In the genomic region with DNA sequence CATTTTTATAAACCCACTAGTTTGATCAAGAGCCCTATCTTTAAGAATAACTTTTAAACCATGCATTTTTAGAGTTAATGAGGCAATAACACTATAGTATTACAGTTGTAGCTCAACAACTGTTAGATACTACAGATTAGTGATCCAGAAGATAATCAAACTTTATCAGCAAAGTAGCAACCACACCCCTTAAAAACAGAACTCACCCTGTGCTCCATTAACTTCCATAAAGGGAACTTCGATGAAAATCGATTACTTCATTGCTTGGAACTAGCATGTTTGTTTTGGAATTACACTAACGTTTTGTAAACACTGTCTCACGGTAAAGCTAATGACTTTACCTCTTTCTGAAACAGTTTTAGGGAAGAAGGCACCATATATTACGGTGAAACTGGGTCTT, we compare ENCODE assay signal across 8 cellular contexts. TPM values are rescaled to one million over a fixed set of nuclear protein-coding genes. Genes with fewer than 3 reads are reported as not detected.
DNase-seq lines count a peak whose midpoint lies in the region; ATAC-seq and TF ChIP-seq lines count a peak whose summit lies in the region.

No MANE protein-coding gene starts in this region.

- H3K27ac Mint-ChIP-seq in IgD-negative memory B cell = peak overlapping the region; percentile 93 to 98 (median 93)
- H3K27ac Mint-ChIP-seq in natural killer cell treated with Interleukin-12 subunit alpha and Interleukin-12 subunit beta and Interleukin-15 and Interleukin-18, amount 100 ng/mL, for 72 hours = peak overlapping the region; percentile 65 to 92

- peak overlapping the region; percentile 95 for H3K4me3 ChIP-seq in BJ (ENCODE audit: low read depth, low read length)
- H3K4me3 ChIP-seq in choroid plexus epithelial cell (ENCODE audit: low read depth, low read length) = peak overlapping the region; percentile 72

- H3K4me1 Mint-ChIP-seq in IgD-negative memory B cell = peaks cover 22 to 29% (median 29%) of the 10 kb centered on the region in 3 donors
- H3K4me1 Mint-ChIP-seq in natural killer cell treated with Interleukin-12 subunit alpha and Interleukin-12 subunit beta and Interleukin-15 and Interleukin-18, amount 100 ng/mL, for 72 hours (ENCODE audit: low read depth in 2 of 2) = peaks cover 26 to 36% of the 10 kb centered on the region in 2 donors

- CTCF ChIA-PET in BJ (lab: Yijun Ruan, JAX) = interaction anchor here (1.1 to 2.0 kb wide), 4 partner anchors 9 to 88 kb away, joined by 3 to 8 read pairs (median 4); no protein-coding TSS in a partner anchor

- no peak for DNase-seq in BJ (ENCODE audit: low read depth)
- no peak for DNase-seq in choroid plexus epithelial cell (ENCODE audit: low read depth)
- DNase-seq in natural killer cell treated with Interleukin-12 subunit alpha and Interleukin-12 subunit beta and Interleukin-15 and Interleukin-18, amount 100 ng/mL, for 72 hours (ENCODE audit: low spot score) = no peak
- DNase-seq in KG1 (lab: John Stamatoyannopoulos, UW) = no peak
- no peak for DNase-seq in stimulated activated CD4-positive, alpha-beta T cell treated with anti-CD3 and anti-CD28 coated beads, Interleukin-1b, Interleukin-23, amount 100 ng/mL, for 48 hours
- DNase-seq in mucosa of gallbladder (ENCODE audit: low spot score) = no peak

- H3K36me3 Mint-ChIP-seq in IgD-negative memory B cell = peaks cover 2% of the 10 kb centered on the region
- H3K36me3 Mint-ChIP-seq in natural killer cell treated with Interleukin-12 subunit alpha and Interleukin-12 subunit beta and Interleukin-15 and Interleukin-18, amount 100 ng/mL, for 72 hours = peaks cover 4% of the 10 kb centered on the region

- H3K27me3 Mint-ChIP-seq in IgD-negative memory B cell = no peaks in the 10 kb centered on the region
- H3K27me3 Mint-ChIP-seq in natural killer cell treated with Interleukin-12 subunit alpha and Interleukin-12 subunit beta and Interleukin-15 and Interleukin-18, amount 100 ng/mL, for 72 hours = no peaks in the 10 kb centered on the region

- no peaks in the 10 kb centered on the region for H3K36me3 ChIP-seq in BJ (ENCODE audit: control insufficient read depth, insufficient read depth, low read length)

- no peaks in the 10 kb centered on the region for H3K9me3 Mint-ChIP-seq in IgD-negative memory B cell
- no peaks in the 10 kb centered on the region for H3K9me3 Mint-ChIP-seq in natural killer cell treated with Interleukin-12 subunit alpha and Interleukin-12 subunit beta and Interleukin-15 and Interleukin-18, amount 100 ng/mL, for 72 hours

- no peak for ATAC-seq in natural killer cell treated with Interleukin-12 subunit alpha and Interleukin-12 subunit beta and Interleukin-15 and Interleukin-18, amount 100 ng/mL, for 72 hours
- ATAC-seq in HG02623 (IDR thresholded peaks at IDR 0.05; ENCODE audit: unreplicated experiment) = no peak

- TF ChIP-seq CTCF in BJ (IDR thresholded peaks at IDR 0.05; ENCODE audit: insufficient read depth, low read depth, low read length) = no peak
- TF ChIP-seq CTCF in choroid plexus epithelial cell (conservative IDR thresholded peaks at IDR 0.05; ENCODE audit: low read depth, low read length) = no peak

- POLR2A ChIA-PET in BJ (lab: Charles Lee) = no interaction called here

- peak overlapping the region; percentile 96 to 100 (median 99) for H3K4me3 Mint-ChIP-seq in IgD-negative memory B cell
- H3K4me3 Mint-ChIP-seq in natural killer cell treated with Interleukin-12 subunit alpha and Interleukin-12 subunit beta and Interleukin-15 and Interleukin-18, amount 100 ng/mL, for 72 hours = peak overlapping the region; percentile 97

- no peaks in the 10 kb centered on the region; the same call in none of the 2 replicates for H3K27me3 ChIP-seq in BJ (ENCODE audit: control insufficient read depth, insufficient read depth, low read length)

RNA-seq across cellular contexts. Expression of a gene that starts 1.4 kb away (rescaled TPM):
- polyA plus RNA-seq in BJ (2011; rRNA removed) (8.9 and 10.5 TPM in 2 replicates), IgD-negative memory B cell (30.5 TPM)
- 4.4 and 6.2 TPM in 2 replicates for polyA minus RNA-seq in BJ (2011; rRNA and poly(A)+ RNA removed)
- total RNA-seq in natural killer cell treated with Interleukin-12 subunit alpha and Interleukin-12 subunit beta and Interleukin-15 and Interleukin-18, amount 100 ng/mL, for 72 hours = 10 to 100 TPM; 10.9 to 15.0 TPM
- 30.2 TPM for total RNA-seq in mucosa of gallbladder
